8 cellular contexts compared by ENCODE assay signal in the genomic region with DNA sequence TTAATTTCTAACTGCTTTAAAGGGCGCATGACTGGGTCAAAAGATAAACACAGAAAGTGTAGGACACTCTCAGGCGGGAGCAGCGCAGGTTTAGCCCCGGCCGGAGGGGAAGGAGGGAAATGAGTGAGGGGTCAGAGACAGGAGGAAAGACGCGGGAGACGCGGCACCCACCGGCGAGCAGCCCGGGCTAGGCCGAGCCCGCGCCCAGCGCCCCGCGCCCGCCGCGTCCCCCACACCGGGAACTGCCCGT. TPM values are rescaled to one million over a fixed set of nuclear protein-coding genes. Genes with fewer than 3 reads are reported as not detected.
DNase-seq lines count a peak whose midpoint lies in the region; ATAC-seq and TF ChIP-seq lines count a peak whose summit lies in the region.

No MANE protein-coding gene starts in this region.

- peaks cover 9% of the 10 kb centered on the region for H3K36me3 Mint-ChIP-seq in CD4-positive, alpha-beta T cell (ENCODE audit: low read depth)
- no peaks in the 10 kb centered on the region for H3K36me3 Mint-ChIP-seq in H9 (ENCODE audit: insufficient read depth in 1 of 3, low read depth in 3 of 3)
- H3K36me3 Mint-ChIP-seq in activated CD4-positive, alpha-beta memory T cell treated with anti-CD3 and anti-CD28 coated beads for 36 hours: no peaks in the 10 kb centered on the region

- H4K91ac ChIP-seq in H9 (ENCODE audit: insufficient read length, low read depth, low read length): no peak overlapping the region

- TF ChIP-seq CTCF in CD4-positive, alpha-beta T cell (IDR thresholded peaks at IDR 0.05): no peak
- no peak for TF ChIP-seq CTCF in H9 (conservative IDR thresholded peaks at IDR 0.05)

- H3K4me3 ChIP-seq in iPS-20b (ENCODE audit: low read length) (peak overlapping the region; percentile 93), stomach smooth muscle (ENCODE audit: low read length in 2 of 2) (peak overlapping the region; percentile 62 to 82)

- H2AK5ac ChIP-seq in H9 (ENCODE audit: insufficient read length, low read length): no peak overlapping the region

- H3T11ph ChIP-seq in H9 (ENCODE audit: low read length): no peak overlapping the region

- no peaks in the 10 kb centered on the region for H4K20me1 ChIP-seq in H9 (ENCODE audit: control insufficient read depth, insufficient read depth, insufficient read length)

- H3K27me3 Mint-ChIP-seq in CD4-positive, alpha-beta T cell: no peaks in the 10 kb centered on the region
- peaks cover 22% of the 10 kb centered on the region for H3K27me3 Mint-ChIP-seq in H9 (ENCODE audit: low read depth)
- H3K27me3 Mint-ChIP-seq in activated CD4-positive, alpha-beta memory T cell treated with anti-CD3 and anti-CD28 coated beads for 36 hours: no peaks in the 10 kb centered on the region

- peak overlapping the region; percentile 79 for H3K27ac Mint-ChIP-seq in CD4-positive, alpha-beta T cell
- peak overlapping the region in 2 of 3 experiments; percentile 22 to 42; a peak in 1 of 7 replicates for H3K27ac Mint-ChIP-seq in H9
- H3K27ac Mint-ChIP-seq in activated CD4-positive, alpha-beta memory T cell treated with anti-CD3 and anti-CD28 coated beads for 36 hours: peak overlapping the region; percentile 75

- H3K4me2 ChIP-seq in H9 (ENCODE audit: insufficient read depth, insufficient read length, low read length): peak overlapping the region; percentile 93

- peak overlapping the region; percentile 59 for H3K27ac ChIP-seq in CD4-positive, alpha-beta T cell (ENCODE audit: low read depth, low read length)
- H3K27ac ChIP-seq in H9 (ENCODE audit: insufficient read length, low read depth, low read length) (no peak overlapping the region), iPS-20b (ENCODE audit: low read length) (peak overlapping the region; percentile 17), stomach smooth muscle (ENCODE audit: low read length) (no peak overlapping the region)

- peaks cover 12% of the 10 kb centered on the region for H3K23me2 ChIP-seq in H9 (ENCODE audit: insufficient read length, low read depth, low read length, poor library complexity, severe bottlenecking)

- H2BK15ac ChIP-seq in H9 (ENCODE audit: low read depth, low read length): no peak overlapping the region; the same call in 1 of the 2 replicates

- WGBS in H9 (ENCODE audit: extremely low coverage, insufficient read length, low lambda C conversion rate): no CpG with 5 or more reads among the region's 23 CpGs

- CTCF ChIA-PET in CD4-positive, alpha-beta T cell (lab: Charles Lee): interaction anchor here (0.5 to 1.3 kb wide), 2 partner anchors 47 to 66 kb away, joined by 3 to 4 read pairs; no protein-coding TSS in a partner anchor
- CTCF ChIA-PET in activated CD4-positive, alpha-beta memory T cell treated with anti-CD3 and anti-CD28 coated beads for 36 hours (lab: Charles Lee): interaction anchor here (1.3 kb wide), 1 partner anchor 227 kb away, joined by 4 read pairs; no protein-coding TSS in a partner anchor

- no peak overlapping the region for H2BK12ac ChIP-seq in H9 (ENCODE audit: insufficient read length, low read depth, low read length)

- H3K27me3 ChIP-seq in CD4-positive, alpha-beta T cell (ENCODE audit: control insufficient read depth, insufficient read depth, low read length): no peaks in the 10 kb centered on the region
- H3K27me3 ChIP-seq in H9 (ENCODE audit: insufficient read depth, low read length): no peaks in the 10 kb centered on the region
- peaks cover 12% of the 10 kb centered on the region for H3K27me3 ChIP-seq in iPS-20b (ENCODE audit: insufficient read depth, low read length)
- no peaks in the 10 kb centered on the region for H3K27me3 ChIP-seq in stomach smooth muscle (ENCODE audit: control insufficient read depth in 1 of 2, insufficient read depth in 2 of 2, low read length in 2 of 2)

- H3K9me3 Mint-ChIP-seq in CD4-positive, alpha-beta T cell: no peaks in the 10 kb centered on the region
- no peaks in the 10 kb centered on the region for H3K9me3 Mint-ChIP-seq in H9
- H3K9me3 Mint-ChIP-seq in activated CD4-positive, alpha-beta memory T cell treated with anti-CD3 and anti-CD28 coated beads for 36 hours: no peaks in the 10 kb centered on the region

- peak overlapping the region; percentile 95 for H3K4me3 Mint-ChIP-seq in CD4-positive, alpha-beta T cell
- peak overlapping the region; percentile 86 to 94 for H3K4me3 Mint-ChIP-seq in H9
- H3K4me3 Mint-ChIP-seq in activated CD4-positive, alpha-beta memory T cell treated with anti-CD3 and anti-CD28 coated beads for 36 hours: peak overlapping the region; percentile 93

- H3K4ac ChIP-seq in H9 (ENCODE audit: low read depth, low read length): no peak overlapping the region

- no peak overlapping the region for H3K23ac ChIP-seq in H9 (ENCODE audit: insufficient read length, low read depth, low read length)

- H3K9ac ChIP-seq in H9 (ENCODE audit: extremely low read depth, insufficient read length, low read length) (peak overlapping the region; percentile 49), iPS-20b (ENCODE audit: low read depth, low read length) (peak overlapping the region; percentile 89), stomach smooth muscle (ENCODE audit: low read length in 2 of 2) (peak overlapping the region; percentile 47 to 66)

- no peaks in the 10 kb centered on the region for H3K9me3 ChIP-seq in CD4-positive, alpha-beta T cell (ENCODE audit: control insufficient read depth, low read length)
- H3K9me3 ChIP-seq in H9 (ENCODE audit: control insufficient read depth, low read depth, low read length): no peaks in the 10 kb centered on the region
- no peaks in the 10 kb centered on the region for H3K9me3 ChIP-seq in iPS-20b (ENCODE audit: insufficient read depth, low read depth, low read length)
- H3K9me3 ChIP-seq in stomach smooth muscle (ENCODE audit: control insufficient read depth in 2 of 2, low read length in 2 of 2): no peaks in the 10 kb centered on the region

- peaks cover 4% of the 10 kb centered on the region; the same call in 1 of the 2 replicates for H3K4me1 ChIP-seq in H9 (ENCODE audit: insufficient read depth, low read length)
- H3K4me1 ChIP-seq in iPS-20b (ENCODE audit: insufficient read depth, low read length): peaks cover 17% of the 10 kb centered on the region
- peaks cover 8% of the 10 kb centered on the region for H3K4me1 ChIP-seq in stomach smooth muscle (ENCODE audit: control insufficient read depth, insufficient read depth, low read length)

- H3K79me1 ChIP-seq in H9 (ENCODE audit: insufficient read depth, low read depth, low read length, poor library complexity, severe bottlenecking): peaks cover 4% of the 10 kb centered on the region

- H3K36me3 ChIP-seq in iPS-20b (ENCODE audit: insufficient read depth, low read depth, low read length): no peaks in the 10 kb centered on the region
- H3K36me3 ChIP-seq in stomach smooth muscle (ENCODE audit: control insufficient read depth in 2 of 2, insufficient read depth in 2 of 2, low read length in 2 of 2): no peaks in the 10 kb centered on the region

- POLR2A ChIA-PET in CD4-positive, alpha-beta T cell (lab: Charles Lee): interaction anchor here (1.3 to 1.8 kb wide), 2 partner anchors 96 to 182 kb away, joined by 3 to 11 read pairs; a partner anchor contains a TSS
- POLR2A ChIA-PET in activated CD4-positive, alpha-beta memory T cell treated with anti-CD3 and anti-CD28 coated beads for 36 hours (lab: Charles Lee): no interaction called here

- peak in 1 of 10 experiments; percentile 2 for DNase-seq in CD4-positive, alpha-beta T cell
- DNase-seq in H9 (no peak), KG1 (lab: John Stamatoyannopoulos, UW) (no peak), GOT3 (lab: John Stamatoyannopoulos, UW) (no peak)
- no peak for DNase-seq in activated CD4-positive, alpha-beta memory T cell treated with anti-CD3 and anti-CD28 coated beads for 36 hours

- peak overlapping the region; percentile 92; the same call in 1 of the 2 replicates for H3K14ac ChIP-seq in H9 (ENCODE audit: insufficient read depth, low read length)

- no peak overlapping the region for H3K18ac ChIP-seq in H9 (ENCODE audit: insufficient read length, low read depth, low read length)

- no peak overlapping the region for H2BK20ac ChIP-seq in H9 (ENCODE audit: low read depth, low read length, poor library complexity, severe bottlenecking)

- H4K8ac ChIP-seq in H9 (replicated peaks; ENCODE audit: insufficient read length, low read depth, low read length): no peak overlapping the region

- intact Hi-C loops in CD4-positive, alpha-beta T cell (cut with DNase I, micrococcal nuclease): loop anchor here (2.0 to 5.0 kb wide), 4 partner anchors 42 to 183 kb away; a partner anchor contains a TSS
- intact Hi-C loops in activated CD4-positive, alpha-beta memory T cell treated with anti-CD3 and anti-CD28 coated beads for 36 hours (cut with micrococcal nuclease): loop anchor here (1.0 to 5.0 kb wide), 3 partner anchors 47 to 218 kb away; no protein-coding TSS in a partner anchor

- H3K4me1 Mint-ChIP-seq in CD4-positive, alpha-beta T cell (ENCODE audit: low read depth): peaks cover 52% of the 10 kb centered on the region
- peaks cover 26 to 28% of the 10 kb centered on the region in 2 experiments for H3K4me1 Mint-ChIP-seq in H9
- peaks cover 35% of the 10 kb centered on the region for H3K4me1 Mint-ChIP-seq in activated CD4-positive, alpha-beta memory T cell treated with anti-CD3 and anti-CD28 coated beads for 36 hours (ENCODE audit: low read depth)

- no peak overlapping the region for H2BK120ac ChIP-seq in H9 (ENCODE audit: low read depth, low read length, poor library complexity, severe bottlenecking)

- H3K79me2 ChIP-seq in H9 (ENCODE audit: insufficient read depth, low read length): peaks cover 5% of the 10 kb centered on the region; the same call in 1 of the 2 replicates

- no peak overlapping the region for H2BK5ac ChIP-seq in H9 (ENCODE audit: insufficient read length, low read length)

- ATAC-seq in CD4-positive, alpha-beta T cell (ENCODE audit: poor library complexity): no peak
- ATAC-seq in GM19455 (IDR thresholded peaks at IDR 0.05; ENCODE audit: unreplicated experiment): no peak

- no peak overlapping the region for H3K56ac ChIP-seq in H9 (ENCODE audit: insufficient read length, low read depth, low read length)

- no peak overlapping the region for H2AFZ ChIP-seq in H9 (ENCODE audit: low read length)

- H4K5ac ChIP-seq in H9 (ENCODE audit: insufficient read length, low read depth, low read length): no peak overlapping the region

RNA-seq across cellular contexts. Expression of a gene that starts 0.6 kb away (rescaled TPM):
- total RNA-seq in CD4-positive, alpha-beta T cell: 1 to 10 TPM; 8.0 to 8.2 TPM
- total RNA-seq in H9 (2021): 13.9 and 14.5 TPM in 2 replicates
- total RNA-seq in activated CD4-positive, alpha-beta memory T cell treated with anti-CD3 and anti-CD28 coated beads for 36 hours: 1 to 10 TPM; 7.0 to 8.3 TPM

Comparison
In these comparisons a context has a peak if more than half of its experiments do, and no peak if none do; other contexts are left out.
1. H3K27ac ChIP-seq: peak in CD4-positive, alpha-beta T cell (single experiment) and iPS-20b (single experiment); none in H9 (single experiment) and stomach smooth muscle (single experiment).
2. Peak in every context shown above with its lines, with median percentiles within 50 percentile points of each other: H3K27ac Mint-ChIP-seq, H3K4me3 Mint-ChIP-seq and H3K9ac ChIP-seq.